In the genomic region with DNA sequence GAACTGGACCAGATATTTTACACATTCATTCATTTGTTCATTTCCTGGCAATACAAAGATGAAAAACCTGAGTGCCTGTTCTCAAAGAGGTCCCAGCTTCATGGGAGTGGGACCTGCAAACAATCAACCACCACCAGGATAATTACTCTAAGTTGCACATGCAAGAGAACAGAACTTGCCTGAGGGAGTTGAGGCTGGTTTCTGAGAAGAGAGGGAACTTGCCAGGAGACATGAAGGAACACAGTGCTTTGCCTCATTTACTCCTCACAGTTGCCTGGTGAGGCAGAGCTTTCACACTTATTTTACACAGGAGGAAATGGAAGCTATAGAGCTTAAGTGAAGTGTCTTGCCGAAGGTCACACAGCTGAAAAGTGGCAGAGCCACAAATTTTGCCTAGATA, we compare ENCODE assay signal across 2 cellular contexts.
TF ChIP-seq lines count a peak whose summit lies in the region.

No MANE protein-coding gene starts in this region.

TF ChIP-seq in H1, 55 proteins besides CTCF, POLR2A, EP300 and RAD21:
- TF ChIP-seq BCL11A (IDR thresholded peaks at IDR 0.05; ENCODE audit: low read depth in 2 of 2, low read length in 2 of 2) (no peak), ZNF274 (IDR thresholded peaks at IDR 0.05; ENCODE audit: borderline replicate concordance, extremely low read depth, low read length) (no peak), SAP30 (IDR thresholded peaks at IDR 0.05; ENCODE audit: insufficient read depth, insufficient replicate concordance, low read length) (no peak), YY1 (IDR thresholded peaks at IDR 0.05; ENCODE audit: low read depth, low read length) (no peak), CBX5 (IDR thresholded peaks at IDR 0.05; ENCODE audit: low read depth, low read length) (no peak), SIX5 (IDR thresholded peaks at IDR 0.05; ENCODE audit: low read depth, low read length) (no peak), BRCA1 (IDR thresholded peaks at IDR 0.05; ENCODE audit: low read depth, low read length) (no peak), CTBP2 (IDR thresholded peaks at IDR 0.05; ENCODE audit: borderline replicate concordance, insufficient read depth, insufficient read length, low read length) (no peak), SUZ12 (IDR thresholded peaks at IDR 0.05; ENCODE audit: low read length) (no peak), NANOG (IDR thresholded peaks at IDR 0.05; ENCODE audit: insufficient read depth, low read depth, low read length, poor library complexity, severe bottlenecking) (no peak), SIN3A (conservative IDR thresholded peaks at IDR 0.05 in 1 of 2, IDR thresholded peaks at IDR 0.05 in 1 of 2; ENCODE audit: low read depth in 1 of 2, low read length in 2 of 2) (no peak), PHF8 (conservative IDR thresholded peaks at IDR 0.05; ENCODE audit: low read depth, low read length) (no peak), POLR2AphosphoS5 (IDR thresholded peaks at IDR 0.05; ENCODE audit: low read depth, low read length) (no peak), CREB1 (IDR thresholded peaks at IDR 0.05) (no peak), CHD1 (IDR thresholded peaks at IDR 0.05; ENCODE audit: low read depth, low read length) (no peak)
- TF ChIP-seq, protein P1, sequence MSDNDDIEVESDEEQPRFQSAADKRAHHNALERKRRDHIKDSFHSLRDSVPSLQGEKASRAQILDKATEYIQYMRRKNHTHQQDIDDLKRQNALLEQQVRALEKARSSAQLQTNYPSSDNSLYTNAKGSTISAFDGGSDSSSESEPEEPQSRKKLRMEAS (IDR thresholded peaks at IDR 0.05): no peak
TF ChIP-seq in H1: peak in this region for 0.

TF ChIP-seq in GM12891, 5 proteins besides CTCF, POLR2A, EP300 and RAD21:
- TF ChIP-seq POU2F2 (IDR thresholded peaks at IDR 0.05; ENCODE audit: low read depth, low read length): no peak
- TF ChIP-seq TAF1 (IDR thresholded peaks at IDR 0.05; ENCODE audit: low read depth, low read length): no peak
- no peak for TF ChIP-seq SPI1 (IDR thresholded peaks at IDR 0.05; ENCODE audit: low read depth, low read length)
- no peak for TF ChIP-seq PAX5 (IDR thresholded peaks at IDR 0.05; ENCODE audit: insufficient read depth, low read length, severe bottlenecking)
- TF ChIP-seq POLR2AphosphoS5 (IDR thresholded peaks at IDR 0.05; ENCODE audit: low read depth, low read length): no peak
